In genomic region chr7:115603416-115603815, GRCh38 we compare ENCODE assay signal across 27 cellular contexts.
A peak's percentile ranks its signal among the peaks of the same experiment; 100 is the strongest.
DNase-seq lines count a peak whose midpoint lies in the region; TF ChIP-seq lines count a peak whose summit lies in the region.
"Had no signal": no experiment of that assay in that cellular context is flagged by ENCODE, and none has a peak within 500 bp of the region (broad histone marks: within the 10 kb centered on the region; RNA-seq: fewer than 3 reads in every experiment).

No MANE protein-coding gene starts in this region.

- H3K9me3 ChIP-seq in neural progenitor cell (ENCODE audit: low read depth) = no peaks in the 10 kb centered on the region
- H3K9me3 ChIP-seq in effector memory CD4-positive, alpha-beta T cell (ENCODE audit: control insufficient read depth, low read length) = no peaks in the 10 kb centered on the region
- H3K9me3 ChIP-seq: left lung had no signal

- H3K36me3 ChIP-seq in neural progenitor cell = no peaks in the 10 kb centered on the region
- H3K36me3 ChIP-seq in effector memory CD4-positive, alpha-beta T cell (ENCODE audit: control insufficient read depth, insufficient read depth, low read length) = no peaks in the 10 kb centered on the region
- H3K36me3 ChIP-seq: left lung had no signal

- H4K20me1 ChIP-seq in neural progenitor cell (ENCODE audit: low read depth) = no peaks in the 10 kb centered on the region

- H3K27me3 ChIP-seq in neural progenitor cell = no peaks in the 10 kb centered on the region
- no peaks in the 10 kb centered on the region for H3K27me3 ChIP-seq in effector memory CD4-positive, alpha-beta T cell (replicated peaks; ENCODE audit: control insufficient read depth, insufficient read depth, low read length, poor library complexity, severe bottlenecking)
- H3K27me3 ChIP-seq: left lung had no signal

- DNase-seq in DMS53 (lab: John Stamatoyannopoulos, UW) (peak; percentile 40), DMS53 treated with DMSO at 0.1 percent for 48 hours (lab: John Stamatoyannopoulos, UW; ENCODE audit: unreplicated experiment) (no peak), NAMALWA (ENCODE audit: low spot score) (peak; percentile 39), chondrocyte (ENCODE audit: low spot score) (no peak), neural progenitor cell (ENCODE audit: low spot score) (no peak), NCI-H2107 (lab: John Stamatoyannopoulos, UW) (no peak), putamen (ENCODE audit: low spot score) (no peak)
- DNase-seq in effector memory CD4-positive, alpha-beta T cell = no peak
- DNase-seq: 8988T; activated CD4-positive, alpha-beta T cell treated with anti-CD3 and anti-CD28 coated beads, Interleukin-2, amount 50 U/mL, for 1 hour; activated gamma-delta T cell treated with Interleukin-2 at 50 U/mL for 16 hours; activated naive CD8-positive, alpha-beta T cell treated with anti-CD3 and anti-CD28 coated beads, Interleukin-2, amount 50 U/mL, for 24 hours; activated T-cell treated with anti-CD3 and anti-CD28 coated beads, Interleukin-2, amount 50 U/mL, for 4 hours; CD4-positive, alpha-beta T cell; central memory CD4-positive, alpha-beta T cell; dermis blood vessel endothelial cell; mesendoderm; NCI-H1092 treated with DMSO at 0.1 percent for 48 hours; NCI-H187 treated with DMSO at 0.1 percent for 48 hours; NCI-H2227 treated with DMSO at 0.1 percent for 48 hours; stimulated activated CD4-positive, alpha-beta T cell treated with anti-CD3 and anti-CD28 coated beads, Interleukin-15, amount 100 ng/mL, for 24 hours; stimulated activated naive B cell treated with anti-CD40 and anti-IgM and Interleukin-4, amounts not matched to agents 10 μg/mL and 1 μg/mL and 100 μg/mL, for 72 hours; SW 1271; T-helper 9 cell had no signal

- H3K27me3 Mint-ChIP-seq in chondrocyte (ENCODE audit: low read depth) = no peaks in the 10 kb centered on the region
- H3K27me3 Mint-ChIP-seq in neural progenitor cell (ENCODE audit: insufficient read depth, low read depth) = peaks cover 3% of the 10 kb centered on the region
- H3K27me3 Mint-ChIP-seq: activated naive CD8-positive, alpha-beta T cell treated with anti-CD3 and anti-CD28 coated beads, Interleukin-2, amount 50 U/mL, for 24 hours; CD4-positive, alpha-beta T cell; progenitor cell of endocrine pancreas; stimulated activated naive B cell treated with anti-CD40 and anti-IgM and Interleukin-4, amounts not matched to agents 10 μg/mL and 1 μg/mL and 100 μg/mL, for 72 hours had no signal

- H3K4me3 ChIP-seq in neural progenitor cell = no peak overlapping the region
- H3K4me3 ChIP-seq in effector memory CD4-positive, alpha-beta T cell (ENCODE audit: insufficient read depth, low read depth, low read length, poor library complexity, severe bottlenecking) = no peak overlapping the region
- H3K4me3 ChIP-seq: left lung had no signal

- H3F3A ChIP-seq in neural progenitor cell (ENCODE audit: low read depth) = no peaks in the 10 kb centered on the region

- H3K27ac Mint-ChIP-seq in chondrocyte (ENCODE audit: unreplicated experiment) = no peak overlapping the region
- no peak overlapping the region for H3K27ac Mint-ChIP-seq in neural progenitor cell
- H3K27ac Mint-ChIP-seq: activated naive CD8-positive, alpha-beta T cell treated with anti-CD3 and anti-CD28 coated beads, Interleukin-2, amount 50 U/mL, for 24 hours; CD4-positive, alpha-beta T cell; progenitor cell of endocrine pancreas; stimulated activated naive B cell treated with anti-CD40 and anti-IgM and Interleukin-4, amounts not matched to agents 10 μg/mL and 1 μg/mL and 100 μg/mL, for 72 hours had no signal

- H3K4me1 ChIP-seq in neural progenitor cell = no peaks in the 10 kb centered on the region
- no peaks in the 10 kb centered on the region for H3K4me1 ChIP-seq in effector memory CD4-positive, alpha-beta T cell (ENCODE audit: control insufficient read depth, insufficient read depth, low read length, poor library complexity, severe bottlenecking)
- H3K4me1 ChIP-seq: left lung had no signal

- H3K79me2 ChIP-seq in neural progenitor cell (ENCODE audit: low read depth) = no peaks in the 10 kb centered on the region

- H2AFZ ChIP-seq in neural progenitor cell (replicated peaks) = no peak overlapping the region

- no peaks in the 10 kb centered on the region for H3K36me3 Mint-ChIP-seq in chondrocyte (ENCODE audit: low read depth)
- no peaks in the 10 kb centered on the region for H3K36me3 Mint-ChIP-seq in neural progenitor cell
- H3K36me3 Mint-ChIP-seq: stimulated activated naive B cell treated with anti-CD40 and anti-IgM and Interleukin-4, amounts not matched to agents 10 μg/mL and 1 μg/mL and 100 μg/mL, for 72 hours had no signal

- TF ChIP-seq CTCF in chondrocyte (IDR thresholded peaks at IDR 0.05) (peak; percentile 21), neural progenitor cell (IDR thresholded peaks at IDR 0.05) (peak; percentile 39)

- H3K9ac ChIP-seq in neural progenitor cell = no peak overlapping the region

- H3K4me1 Mint-ChIP-seq in chondrocyte (ENCODE audit: low read depth) (peaks cover 5% of the 10 kb centered on the region), neural progenitor cell (no peaks in the 10 kb centered on the region)
- H3K4me1 Mint-ChIP-seq: activated naive CD8-positive, alpha-beta T cell treated with anti-CD3 and anti-CD28 coated beads, Interleukin-2, amount 50 U/mL, for 24 hours; stimulated activated naive B cell treated with anti-CD40 and anti-IgM and Interleukin-4, amounts not matched to agents 10 μg/mL and 1 μg/mL and 100 μg/mL, for 72 hours had no signal

- H3K27ac ChIP-seq in neural progenitor cell = no peak overlapping the region
- H3K27ac ChIP-seq in effector memory CD4-positive, alpha-beta T cell (ENCODE audit: insufficient read depth, low read length, poor library complexity, severe bottlenecking) = no peak overlapping the region
- H3K27ac ChIP-seq: left lung, VCaP had no signal

- H3K4me3 Mint-ChIP-seq in chondrocyte (ENCODE audit: unreplicated experiment) (no peak overlapping the region), neural progenitor cell (no peak overlapping the region)
- H3K4me3 Mint-ChIP-seq: activated naive CD8-positive, alpha-beta T cell treated with anti-CD3 and anti-CD28 coated beads, Interleukin-2, amount 50 U/mL, for 24 hours; activated T-cell treated with anti-CD3 and anti-CD28 coated beads, Interleukin-2, amount 50 U/mL, for 4 hours; CD4-positive, alpha-beta T cell; stimulated activated naive B cell treated with anti-CD40 and anti-IgM and Interleukin-4, amounts not matched to agents 10 μg/mL and 1 μg/mL and 100 μg/mL, for 72 hours had no signal

- no peak overlapping the region for H3K4me2 ChIP-seq in neural progenitor cell

- H3K9me3 Mint-ChIP-seq in chondrocyte (ENCODE audit: low read depth) (peaks cover 9% of the 10 kb centered on the region), neural progenitor cell (peaks cover 6% of the 10 kb centered on the region)
- H3K9me3 Mint-ChIP-seq: activated T-cell treated with anti-CD3 and anti-CD28 coated beads, Interleukin-2, amount 50 U/mL, for 4 hours; CD4-positive, alpha-beta T cell had no signal

Comparison
In these comparisons a context has a peak if more than half of its experiments do, and no peak if none do; other contexts are left out.
1. DNase-seq: peak in DMS53 (single experiment) and NAMALWA (single experiment); none in DMS53 treated with DMSO at 0.1 percent for 48 hours (single experiment), chondrocyte (single experiment), neural progenitor cell (single experiment), effector memory CD4-positive, alpha-beta T cell (0 of 3), NCI-H2107 (single experiment) and putamen (single experiment).